ENCODE assay signal across 10 cellular contexts in genomic region chr18:2627821-2628276, GRCh38. TPM values are rescaled to one million over a fixed set of nuclear protein-coding genes. Genes with fewer than 3 reads are reported as not detected.
A peak's percentile ranks its signal among the peaks of the same experiment; 100 is the strongest.
DNase-seq lines count a peak whose midpoint lies in the region; ATAC-seq and TF ChIP-seq lines count a peak whose summit lies in the region.
"Had no signal": no experiment of that assay in that cellular context is flagged by ENCODE, and none has a peak within 500 bp of the region (broad histone marks: within the 10 kb centered on the region; RNA-seq: fewer than 3 reads in every experiment).

No MANE protein-coding gene starts in this region.

- CTCF ChIA-PET in activated CD8-positive, alpha-beta memory T cell treated with anti-CD3 and anti-CD28 coated beads, Interleukin-2, amount 10 ng/mL, durations not matched to agents 7 days and 5 days (lab: Charles Lee): interaction anchor here (1.4 kb wide), 2 partner anchors 14 to 38 kb away, joined by 3 to 4 read pairs; no protein-coding TSS in a partner anchor

- peak overlapping the region; percentile 54 for H3K27ac Mint-ChIP-seq in activated CD8-positive, alpha-beta memory T cell treated with anti-CD3 and anti-CD28 coated beads, Interleukin-2, amount 10 ng/mL, durations not matched to agents 7 days and 5 days
- peak overlapping the region; percentile 84 for H3K27ac Mint-ChIP-seq in activated naive CD8-positive, alpha-beta T cell

- H3K4me1 ChIP-seq in Peyer's patch (no peaks in the 10 kb centered on the region), colonic mucosa (no peaks in the 10 kb centered on the region)

- TF ChIP-seq POLR2A in Peyer's patch (IDR thresholded peaks at IDR 0.05): no peak

- H3K4me3 ChIP-seq in Peyer's patch (no peak overlapping the region), colonic mucosa (no peak overlapping the region)

- in situ Hi-C loops in GM13976 (cut with MboI; ENCODE audit: low sequenced_read_pairs, unreplicated experiment): no loop called here

- DNase-seq in activated CD8-positive, alpha-beta memory T cell treated with anti-CD3 and anti-CD28 coated beads, Interleukin-2, amount 10 ng/mL, durations not matched to agents 7 days and 5 days: peak; percentile 64
- DNase-seq in activated CD8-positive, alpha-beta memory T cell treated with anti-CD3 and anti-CD28 coated beads for 24 hours: no peak
- DNase-seq in HPDE6-E6E7 (ENCODE audit: extremely low spot score) (peak; percentile 26), Peyer's patch (no peak), GM13976 (ENCODE audit: low spot score) (no peak), colonic mucosa (no peak)
- DNase-seq in stimulated activated CD4-positive, alpha-beta T cell treated with anti-CD3 and anti-CD28 coated beads, Interleukin-4, amount 100 ng/mL, for 24 hours: peak; percentile 52
- DNase-seq: central memory CD4-positive, alpha-beta T cell; left cardiac atrium had no signal

- intact Hi-C loops in colonic mucosa (cut with DNase I): no loop called here

- H3K27ac ChIP-seq in Peyer's patch (no peak overlapping the region), colonic mucosa (no peak overlapping the region)

- H3K9me3 ChIP-seq in Peyer's patch: no peaks in the 10 kb centered on the region
- H3K9me3 ChIP-seq in colonic mucosa: no peaks in the 10 kb centered on the region

- H3K36me3 Mint-ChIP-seq in activated CD8-positive, alpha-beta memory T cell treated with anti-CD3 and anti-CD28 coated beads, Interleukin-2, amount 10 ng/mL, durations not matched to agents 7 days and 5 days: peaks cover 5% of the 10 kb centered on the region
- peaks cover 11% of the 10 kb centered on the region for H3K36me3 Mint-ChIP-seq in activated naive CD8-positive, alpha-beta T cell

- H3K4me1 Mint-ChIP-seq in activated CD8-positive, alpha-beta memory T cell treated with anti-CD3 and anti-CD28 coated beads, Interleukin-2, amount 10 ng/mL, durations not matched to agents 7 days and 5 days: peaks cover 24% of the 10 kb centered on the region
- peaks cover 38% of the 10 kb centered on the region for H3K4me1 Mint-ChIP-seq in activated naive CD8-positive, alpha-beta T cell (ENCODE audit: low read depth)

- no peaks in the 10 kb centered on the region for H3K9me3 Mint-ChIP-seq in activated CD8-positive, alpha-beta memory T cell treated with anti-CD3 and anti-CD28 coated beads, Interleukin-2, amount 10 ng/mL, durations not matched to agents 7 days and 5 days (ENCODE audit: low read depth)
- no peaks in the 10 kb centered on the region for H3K9me3 Mint-ChIP-seq in activated naive CD8-positive, alpha-beta T cell (ENCODE audit: low read depth)

- H3K27me3 ChIP-seq in Peyer's patch: no peaks in the 10 kb centered on the region
- H3K27me3 ChIP-seq in colonic mucosa: no peaks in the 10 kb centered on the region

- H3K36me3 ChIP-seq in Peyer's patch (no peaks in the 10 kb centered on the region), colonic mucosa (no peaks in the 10 kb centered on the region)

- TF ChIP-seq CTCF in Peyer's patch (IDR thresholded peaks at IDR 0.05) (peak in 1 of 6 experiments; percentile 15), GM13976 (IDR thresholded peaks at IDR 0.05; ENCODE audit: borderline replicate concordance, control extremely low read depth, extremely low read depth, insufficient read depth, missing control alignments) (no peak), colonic mucosa (IDR thresholded peaks at IDR 0.05) (no peak)

- ATAC-seq in activated CD8-positive, alpha-beta memory T cell treated with anti-CD3 and anti-CD28 coated beads, Interleukin-2, amount 10 ng/mL, durations not matched to agents 7 days and 5 days: peak; percentile 97
- ATAC-seq: left cardiac atrium had no signal

- H3K27me3 Mint-ChIP-seq in activated CD8-positive, alpha-beta memory T cell treated with anti-CD3 and anti-CD28 coated beads, Interleukin-2, amount 10 ng/mL, durations not matched to agents 7 days and 5 days: no peaks in the 10 kb centered on the region
- H3K27me3 Mint-ChIP-seq in activated naive CD8-positive, alpha-beta T cell: no peaks in the 10 kb centered on the region

- no peak overlapping the region for H3K4me3 Mint-ChIP-seq in activated CD8-positive, alpha-beta memory T cell treated with anti-CD3 and anti-CD28 coated beads, Interleukin-2, amount 10 ng/mL, durations not matched to agents 7 days and 5 days
- no peak overlapping the region for H3K4me3 Mint-ChIP-seq in activated naive CD8-positive, alpha-beta T cell

- no peak overlapping the region for H3K9ac ChIP-seq in colonic mucosa (ENCODE audit: low read depth in 2 of 2, low read length in 2 of 2)

RNA-seq across cellular contexts. Expression of gene SMCHD1, which starts 27.7 kb away (rescaled TPM):
- total RNA-seq in activated CD8-positive, alpha-beta memory T cell treated with anti-CD3 and anti-CD28 coated beads, Interleukin-2, amount 10 ng/mL, durations not matched to agents 7 days and 5 days: 100 to 1,000 TPM; 129 to 174 TPM
- total RNA-seq in Peyer's patch (100 to 1,000 TPM in 3 of 4 donors, 10 to 100 TPM in 1; 57.2 to 204 (median 105) TPM), colonic mucosa (10 to 100 TPM; 36.5 to 43.3 TPM)

RNA-seq across cellular contexts. Expression of gene NDC80, which starts 56.5 kb away (rescaled TPM):
- total RNA-seq in activated CD8-positive, alpha-beta memory T cell treated with anti-CD3 and anti-CD28 coated beads, Interleukin-2, amount 10 ng/mL, durations not matched to agents 7 days and 5 days: 100 to 1,000 TPM in 1 of 2 experiments, 10 to 100 TPM in 1; 83.9 to 101 TPM
- total RNA-seq in Peyer's patch (1 to 10 TPM in 3 of 4 donors, under 1 TPM in 1; 0.54 to 5.0 (median 2.6) TPM), colonic mucosa (10 to 100 TPM in 1 of 2 donors, 1 to 10 TPM in 1; 6.8 to 27.6 TPM)

RNA-seq across cellular contexts. Expression of gene METTL4, which starts 56.5 kb away (rescaled TPM):
- total RNA-seq in activated CD8-positive, alpha-beta memory T cell treated with anti-CD3 and anti-CD28 coated beads, Interleukin-2, amount 10 ng/mL, durations not matched to agents 7 days and 5 days: 10 to 100 TPM; 20.9 to 25.3 TPM
- total RNA-seq in Peyer's patch (10 to 100 TPM in 1 of 4 donors, 1 to 10 TPM in 3; 7.9 to 12.4 (median 9.0) TPM), colonic mucosa (1 to 10 TPM; 7.2 to 8.2 TPM)

Comparison
In these comparisons a context has a peak if more than half of its experiments do, and no peak if none do; other contexts are left out.
1. DNase-seq: peak in activated CD8-positive, alpha-beta memory T cell treated with anti-CD3 and anti-CD28 coated beads, Interleukin-2, amount 10 ng/mL, durations not matched to agents 7 days and 5 days (single experiment), HPDE6-E6E7 (single experiment) and stimulated activated CD4-positive, alpha-beta T cell treated with anti-CD3 and anti-CD28 coated beads, Interleukin-4, amount 100 ng/mL, for 24 hours (single experiment); none in activated CD8-positive, alpha-beta memory T cell treated with anti-CD3 and anti-CD28 coated beads for 24 hours (single experiment), Peyer's patch (0 of 3), GM13976 (single experiment) and colonic mucosa (single experiment).